Comparison of ENCODE assay signal across 15 cellular contexts in genomic region chr12:113276946-113277500, GRCh38.
"Had no signal": no experiment of that assay in that cellular context is flagged by ENCODE, and none has a peak within 500 bp of the region (broad histone marks: within the 10 kb centered on the region; RNA-seq: fewer than 3 reads in every experiment).

No MANE protein-coding gene starts in this region.

- H3K9me3 Mint-ChIP-seq: activated B cell treated with CpG ODN at 0.5 μM for 24 hours; activated CD4-positive, alpha-beta memory T cell treated with anti-CD3 and anti-CD28 coated beads, Interleukin-2, amount 10 ng/mL, durations not matched to agents 7 days and 5 days; activated naive CD4-positive, alpha-beta T cell treated with anti-CD3 and anti-CD28 coated beads for 36 hours; activated T-helper 2 cell treated with anti-CD3 and anti-CD28 coated beads, Interferon-gamma antibody, Interleukin-2, Interleukin-4, amounts not matched to agents 10 μg/mL and 5 μg/mL and 100 μg/mL, durations not matched to agents 14 hours and 24 hours and 36 hours; naive B cell had no signal

- H3K27ac Mint-ChIP-seq: activated B cell treated with CpG ODN at 0.5 μM for 24 hours; activated CD4-positive, alpha-beta memory T cell treated with anti-CD3 and anti-CD28 coated beads, Interleukin-2, amount 10 ng/mL, durations not matched to agents 7 days and 5 days; activated CD8-positive, alpha-beta memory T cell treated with anti-CD3 and anti-CD28 coated beads, Interleukin-2, amount 10 ng/mL, durations not matched to agents 7 days and 5 days; activated T-helper 2 cell treated with anti-CD3 and anti-CD28 coated beads, Interferon-gamma antibody, Interleukin-2, Interleukin-4, amounts not matched to agents 10 μg/mL and 5 μg/mL and 100 μg/mL, durations not matched to agents 14 hours and 24 hours and 36 hours; naive B cell had no signal

- DNase-seq: activated B cell treated with CpG ODN at 0.5 μM for 24 hours; activated CD4-positive, alpha-beta memory T cell treated with anti-CD3 and anti-CD28 coated beads, Interleukin-2, amount 10 ng/mL, durations not matched to agents 7 days and 5 days; activated CD4-positive, alpha-beta T cell treated with anti-CD3 and anti-CD28 coated beads for 48 hours; activated CD8-positive, alpha-beta memory T cell treated with anti-CD3 and anti-CD28 coated beads, Interleukin-2, amount 10 ng/mL, durations not matched to agents 7 days and 5 days; activated naive CD4-positive, alpha-beta T cell treated with anti-CD3 and anti-CD28 coated beads for 36 hours; naive B cell; stimulated activated CD4-positive, alpha-beta T cell treated with anti-CD3 and anti-CD28 coated beads, Interleukin-1b, Interleukin-23, amount 100 ng/mL, for 48 hours; stimulated activated CD8-positive, alpha-beta memory T cell treated with anti-CD3 and anti-CD28 coated beads, Interleukin-4, amount 100 ng/mL, for 48 hours; stimulated activated naive CD4-positive, alpha-beta T cell treated with Interleukin-2 at 50 U/mL for 16 hours; T-helper 1 cell; T-helper 9 cell had no signal

- H3K4me3 ChIP-seq: dorsolateral prefrontal cortex, pancreas, thyroid gland had no signal

- ATAC-seq: activated CD8-positive, alpha-beta memory T cell treated with anti-CD3 and anti-CD28 coated beads, Interleukin-2, amount 10 ng/mL, durations not matched to agents 7 days and 5 days; pancreas had no signal

- H3K27me3 ChIP-seq: dorsolateral prefrontal cortex, pancreas, thyroid gland had no signal

- H3K27ac ChIP-seq: pancreas, thyroid gland had no signal

- H3K9me3 ChIP-seq: pancreas, thyroid gland had no signal
